Comparison of ENCODE assay signal across 13 cellular contexts in genomic region chr2:59567115-59567514, GRCh38.
"Had no signal": no experiment of that assay in that cellular context is flagged by ENCODE, and none has a peak within 500 bp of the region (broad histone marks: within the 10 kb centered on the region; RNA-seq: fewer than 3 reads in every experiment).

No MANE protein-coding gene starts in this region.

- H3K9me3 ChIP-seq: esophagus squamous epithelium, lower lobe of right lung, tibial artery had no signal

- H3K4me3 ChIP-seq: esophagus squamous epithelium, lower lobe of right lung, tibial artery had no signal

- DNase-seq: activated CD4-positive, alpha-beta memory T cell treated with anti-CD3 and anti-CD28 coated beads for 36 hours; activated CD4-positive, alpha-beta T cell treated with anti-CD3 and anti-CD28 coated beads for 36 hours; activated gamma-delta T cell treated with Interleukin-2 at 50 U/mL for 16 hours; activated T-cell treated with anti-CD3 and anti-CD28 coated beads for 4 hours; effector CD8-positive, alpha-beta T cell; esophagus squamous epithelium; lower lobe of right lung; occipital lobe; retina; stimulated activated naive CD8-positive, alpha-beta T cell treated with anti-CD3 and anti-CD28 coated beads, Interleukin-15, Interleukin-2, amounts not matched to agents 100 U/mL and 50 U/mL, for 24 hours; substantia nigra; T-helper 2 cell; tibial artery had no signal

- H3K4me1 ChIP-seq: esophagus squamous epithelium, lower lobe of right lung, tibial artery had no signal

- H3K27me3 ChIP-seq: esophagus squamous epithelium, tibial artery had no signal

- ATAC-seq: activated CD4-positive, alpha-beta T cell treated with anti-CD3 and anti-CD28 coated beads for 36 hours; lower lobe of right lung; stimulated activated naive CD8-positive, alpha-beta T cell treated with anti-CD3 and anti-CD28 coated beads, Interleukin-15, Interleukin-2, amounts not matched to agents 100 U/mL and 50 U/mL, for 24 hours had no signal

- H3K27ac ChIP-seq: esophagus squamous epithelium, lower lobe of right lung, tibial artery had no signal

- H3K36me3 ChIP-seq: esophagus squamous epithelium, lower lobe of right lung, tibial artery had no signal
